ENCODE assay signal across 4 cellular contexts in the genomic region with DNA sequence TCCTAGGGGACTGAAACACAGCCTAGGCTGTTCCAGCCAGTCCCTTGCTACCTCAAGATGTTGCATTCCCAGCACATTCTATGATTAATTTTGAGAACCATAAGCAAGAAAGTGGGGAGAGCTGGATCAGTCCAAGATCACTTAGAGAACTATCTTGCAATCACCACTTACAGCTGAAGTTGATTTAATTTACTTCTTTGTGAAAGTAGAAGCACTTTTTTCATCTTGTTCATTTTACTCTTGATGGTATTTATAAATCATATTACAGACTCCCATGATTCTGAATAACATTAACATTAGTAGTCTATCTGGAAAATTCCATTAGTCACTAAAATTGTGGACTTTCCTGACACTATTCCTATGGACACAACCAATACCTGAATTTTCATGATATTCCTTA.
TF ChIP-seq lines count a peak whose summit lies in the region.

No MANE protein-coding gene starts in this region.

TF ChIP-seq in SK-N-SH treated with all-trans-retinoic acid at 6 μM for 48 hours, 23 proteins besides CTCF, POLR2A, EP300 and RAD21:
- TF ChIP-seq ISL1 (CRISPR knock-in tag; IDR thresholded peaks at IDR 0.05) (peak; percentile 96), OSR1 (CRISPR knock-in tag; IDR thresholded peaks at IDR 0.05) (no peak)

TF ChIP-seq in SK-N-SH, 30 proteins besides CTCF, POLR2A, EP300 and RAD21:
- TF ChIP-seq FOXM1 (IDR thresholded peaks at IDR 0.05; ENCODE audit: low read depth), result no peak
- TF ChIP-seq CHD2 (IDR thresholded peaks at IDR 0.05; ENCODE audit: low read length, partially characterized antibody), result no peak
- TF ChIP-seq, protein P1, sequence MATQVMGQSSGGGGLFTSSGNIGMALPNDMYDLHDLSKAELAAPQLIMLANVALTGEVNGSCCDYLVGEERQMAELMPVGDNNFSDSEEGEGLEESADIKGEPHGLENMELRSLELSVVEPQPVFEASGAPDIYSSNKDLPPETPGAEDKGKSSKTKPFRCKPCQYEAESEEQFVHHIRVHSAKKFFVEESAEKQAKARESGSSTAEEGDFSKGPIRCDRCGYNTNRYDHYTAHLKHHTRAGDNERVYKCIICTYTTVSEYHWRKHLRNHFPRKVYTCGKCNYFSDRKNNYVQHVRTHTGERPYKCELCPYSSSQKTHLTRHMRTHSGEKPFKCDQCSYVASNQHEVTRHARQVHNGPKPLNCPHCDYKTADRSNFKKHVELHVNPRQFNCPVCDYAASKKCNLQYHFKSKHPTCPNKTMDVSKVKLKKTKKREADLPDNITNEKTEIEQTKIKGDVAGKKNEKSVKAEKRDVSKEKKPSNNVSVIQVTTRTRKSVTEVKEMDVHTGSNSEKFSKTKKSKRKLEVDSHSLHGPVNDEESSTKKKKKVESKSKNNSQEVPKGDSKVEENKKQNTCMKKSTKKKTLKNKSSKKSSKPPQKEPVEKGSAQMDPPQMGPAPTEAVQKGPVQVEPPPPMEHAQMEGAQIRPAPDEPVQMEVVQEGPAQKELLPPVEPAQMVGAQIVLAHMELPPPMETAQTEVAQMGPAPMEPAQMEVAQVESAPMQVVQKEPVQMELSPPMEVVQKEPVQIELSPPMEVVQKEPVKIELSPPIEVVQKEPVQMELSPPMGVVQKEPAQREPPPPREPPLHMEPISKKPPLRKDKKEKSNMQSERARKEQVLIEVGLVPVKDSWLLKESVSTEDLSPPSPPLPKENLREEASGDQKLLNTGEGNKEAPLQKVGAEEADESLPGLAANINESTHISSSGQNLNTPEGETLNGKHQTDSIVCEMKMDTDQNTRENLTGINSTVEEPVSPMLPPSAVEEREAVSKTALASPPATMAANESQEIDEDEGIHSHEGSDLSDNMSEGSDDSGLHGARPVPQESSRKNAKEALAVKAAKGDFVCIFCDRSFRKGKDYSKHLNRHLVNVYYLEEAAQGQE (IDR thresholded peaks at IDR 0.05; ENCODE audit: low read depth, low read length), result no peak
- no peak for TF ChIP-seq USF1 (IDR thresholded peaks at IDR 0.05; ENCODE audit: borderline replicate concordance, low read depth)
- TF ChIP-seq FOXJ3 (CRISPR knock-in tag; IDR thresholded peaks at IDR 0.05), result no peak

TF ChIP-seq in H1, 55 proteins besides CTCF, POLR2A, EP300 and RAD21 (continues in another document):
- TF ChIP-seq SIRT6 (IDR thresholded peaks at IDR 0.05; ENCODE audit: low read length), result no peak
- TF ChIP-seq CREB1 (IDR thresholded peaks at IDR 0.05), result no peak
- TF ChIP-seq SP1 (IDR thresholded peaks at IDR 0.05; ENCODE audit: low read depth, low read length), result no peak
- no peak for TF ChIP-seq SAP30 (IDR thresholded peaks at IDR 0.05; ENCODE audit: insufficient read depth, insufficient replicate concordance, low read length)
- no peak for TF ChIP-seq TCF12 (IDR thresholded peaks at IDR 0.05; ENCODE audit: low read depth, low read length)
- no peak for TF ChIP-seq CBX5 (IDR thresholded peaks at IDR 0.05; ENCODE audit: low read depth, low read length)
- TF ChIP-seq ASH2L (IDR thresholded peaks at IDR 0.05; ENCODE audit: low read length), result no peak
- TF ChIP-seq, protein P2, sequence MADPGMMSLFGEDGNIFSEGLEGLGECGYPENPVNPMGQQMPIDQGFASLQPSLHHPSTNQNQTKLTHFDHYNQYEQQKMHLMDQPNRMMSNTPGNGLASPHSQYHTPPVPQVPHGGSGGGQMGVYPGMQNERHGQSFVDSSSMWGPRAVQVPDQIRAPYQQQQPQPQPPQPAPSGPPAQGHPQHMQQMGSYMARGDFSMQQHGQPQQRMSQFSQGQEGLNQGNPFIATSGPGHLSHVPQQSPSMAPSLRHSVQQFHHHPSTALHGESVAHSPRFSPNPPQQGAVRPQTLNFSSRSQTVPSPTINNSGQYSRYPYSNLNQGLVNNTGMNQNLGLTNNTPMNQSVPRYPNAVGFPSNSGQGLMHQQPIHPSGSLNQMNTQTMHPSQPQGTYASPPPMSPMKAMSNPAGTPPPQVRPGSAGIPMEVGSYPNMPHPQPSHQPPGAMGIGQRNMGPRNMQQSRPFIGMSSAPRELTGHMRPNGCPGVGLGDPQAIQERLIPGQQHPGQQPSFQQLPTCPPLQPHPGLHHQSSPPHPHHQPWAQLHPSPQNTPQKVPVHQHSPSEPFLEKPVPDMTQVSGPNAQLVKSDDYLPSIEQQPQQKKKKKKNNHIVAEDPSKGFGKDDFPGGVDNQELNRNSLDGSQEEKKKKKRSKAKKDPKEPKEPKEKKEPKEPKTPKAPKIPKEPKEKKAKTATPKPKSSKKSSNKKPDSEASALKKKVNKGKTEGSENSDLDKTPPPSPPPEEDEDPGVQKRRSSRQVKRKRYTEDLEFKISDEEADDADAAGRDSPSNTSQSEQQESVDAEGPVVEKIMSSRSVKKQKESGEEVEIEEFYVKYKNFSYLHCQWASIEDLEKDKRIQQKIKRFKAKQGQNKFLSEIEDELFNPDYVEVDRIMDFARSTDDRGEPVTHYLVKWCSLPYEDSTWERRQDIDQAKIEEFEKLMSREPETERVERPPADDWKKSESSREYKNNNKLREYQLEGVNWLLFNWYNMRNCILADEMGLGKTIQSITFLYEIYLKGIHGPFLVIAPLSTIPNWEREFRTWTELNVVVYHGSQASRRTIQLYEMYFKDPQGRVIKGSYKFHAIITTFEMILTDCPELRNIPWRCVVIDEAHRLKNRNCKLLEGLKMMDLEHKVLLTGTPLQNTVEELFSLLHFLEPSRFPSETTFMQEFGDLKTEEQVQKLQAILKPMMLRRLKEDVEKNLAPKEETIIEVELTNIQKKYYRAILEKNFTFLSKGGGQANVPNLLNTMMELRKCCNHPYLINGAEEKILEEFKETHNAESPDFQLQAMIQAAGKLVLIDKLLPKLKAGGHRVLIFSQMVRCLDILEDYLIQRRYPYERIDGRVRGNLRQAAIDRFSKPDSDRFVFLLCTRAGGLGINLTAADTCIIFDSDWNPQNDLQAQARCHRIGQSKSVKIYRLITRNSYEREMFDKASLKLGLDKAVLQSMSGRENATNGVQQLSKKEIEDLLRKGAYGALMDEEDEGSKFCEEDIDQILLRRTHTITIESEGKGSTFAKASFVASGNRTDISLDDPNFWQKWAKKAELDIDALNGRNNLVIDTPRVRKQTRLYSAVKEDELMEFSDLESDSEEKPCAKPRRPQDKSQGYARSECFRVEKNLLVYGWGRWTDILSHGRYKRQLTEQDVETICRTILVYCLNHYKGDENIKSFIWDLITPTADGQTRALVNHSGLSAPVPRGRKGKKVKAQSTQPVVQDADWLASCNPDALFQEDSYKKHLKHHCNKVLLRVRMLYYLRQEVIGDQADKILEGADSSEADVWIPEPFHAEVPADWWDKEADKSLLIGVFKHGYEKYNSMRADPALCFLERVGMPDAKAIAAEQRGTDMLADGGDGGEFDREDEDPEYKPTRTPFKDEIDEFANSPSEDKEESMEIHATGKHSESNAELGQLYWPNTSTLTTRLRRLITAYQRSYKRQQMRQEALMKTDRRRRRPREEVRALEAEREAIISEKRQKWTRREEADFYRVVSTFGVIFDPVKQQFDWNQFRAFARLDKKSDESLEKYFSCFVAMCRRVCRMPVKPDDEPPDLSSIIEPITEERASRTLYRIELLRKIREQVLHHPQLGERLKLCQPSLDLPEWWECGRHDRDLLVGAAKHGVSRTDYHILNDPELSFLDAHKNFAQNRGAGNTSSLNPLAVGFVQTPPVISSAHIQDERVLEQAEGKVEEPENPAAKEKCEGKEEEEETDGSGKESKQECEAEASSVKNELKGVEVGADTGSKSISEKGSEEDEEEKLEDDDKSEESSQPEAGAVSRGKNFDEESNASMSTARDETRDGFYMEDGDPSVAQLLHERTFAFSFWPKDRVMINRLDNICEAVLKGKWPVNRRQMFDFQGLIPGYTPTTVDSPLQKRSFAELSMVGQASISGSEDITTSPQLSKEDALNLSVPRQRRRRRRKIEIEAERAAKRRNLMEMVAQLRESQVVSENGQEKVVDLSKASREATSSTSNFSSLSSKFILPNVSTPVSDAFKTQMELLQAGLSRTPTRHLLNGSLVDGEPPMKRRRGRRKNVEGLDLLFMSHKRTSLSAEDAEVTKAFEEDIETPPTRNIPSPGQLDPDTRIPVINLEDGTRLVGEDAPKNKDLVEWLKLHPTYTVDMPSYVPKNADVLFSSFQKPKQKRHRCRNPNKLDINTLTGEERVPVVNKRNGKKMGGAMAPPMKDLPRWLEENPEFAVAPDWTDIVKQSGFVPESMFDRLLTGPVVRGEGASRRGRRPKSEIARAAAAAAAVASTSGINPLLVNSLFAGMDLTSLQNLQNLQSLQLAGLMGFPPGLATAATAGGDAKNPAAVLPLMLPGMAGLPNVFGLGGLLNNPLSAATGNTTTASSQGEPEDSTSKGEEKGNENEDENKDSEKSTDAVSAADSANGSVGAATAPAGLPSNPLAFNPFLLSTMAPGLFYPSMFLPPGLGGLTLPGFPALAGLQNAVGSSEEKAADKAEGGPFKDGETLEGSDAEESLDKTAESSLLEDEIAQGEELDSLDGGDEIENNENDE (IDR thresholded peaks at IDR 0.05; ENCODE audit: insufficient replicate concordance, low read length), result no peak
- no peak for TF ChIP-seq TEAD4 (IDR thresholded peaks at IDR 0.05; ENCODE audit: low read depth, low read length)

TF ChIP-seq in neural cell, 6 proteins besides CTCF, POLR2A, EP300 and RAD21:
- no peak for TF ChIP-seq MXI1 (conservative IDR thresholded peaks at IDR 0.05; ENCODE audit: poor library complexity, severe bottlenecking)
- TF ChIP-seq, protein P1 (IDR thresholded peaks at IDR 0.05; ENCODE audit: borderline replicate concordance), result no peak
TF ChIP-seq in neural cell: peak in this region for 0.
